20 cellular contexts compared by ENCODE assay signal in the genomic region with DNA sequence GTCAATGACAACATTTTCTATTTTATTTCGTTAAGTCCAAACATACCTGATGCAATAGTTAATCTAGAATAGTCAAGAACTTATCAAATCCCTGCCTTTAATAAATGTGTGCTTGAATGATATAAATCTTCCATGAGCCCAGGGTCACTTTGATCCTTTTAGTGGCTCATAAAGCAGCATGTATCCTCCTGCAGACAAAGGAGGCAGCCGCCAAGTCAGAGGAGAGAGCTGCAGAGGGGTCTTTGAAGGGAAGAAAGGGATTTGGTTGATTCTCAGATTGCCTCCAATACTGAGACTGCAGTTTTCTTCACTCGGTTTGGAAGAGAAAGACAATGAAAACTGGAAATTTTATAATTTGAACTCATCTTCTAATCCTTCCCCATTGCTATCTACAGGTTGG.
A peak's percentile ranks its signal among the peaks of the same experiment; 100 is the strongest.
DNase-seq lines count a peak whose midpoint lies in the region; ATAC-seq and FAIRE-seq lines count a peak whose summit lies in the region.
"Had no signal": no experiment of that assay in that cellular context is flagged by ENCODE, and none has a peak within 500 bp of the region (broad histone marks: within the 10 kb centered on the region; RNA-seq: fewer than 3 reads in every experiment).

No MANE protein-coding gene starts in this region.

- no peak for FAIRE-seq in RCC 7860 (lab: Jason Lieb, UNC)

- DNase-seq in NCI-H748 (lab: John Stamatoyannopoulos, UW; ENCODE audit: unreplicated experiment) (peak; percentile 41), NCI-H748 treated with DMSO at 0.1 percent for 48 hours (lab: John Stamatoyannopoulos, UW) (no peak), NCI-H69 (lab: John Stamatoyannopoulos, UW) (peak; percentile 64), left kidney (ENCODE audit: low read depth, low spot score) (peak; percentile 46), COLO668 (lab: John Stamatoyannopoulos, UW; ENCODE audit: unreplicated experiment) (no peak), RCC 7860 (ENCODE audit: low spot score) (no peak), globus pallidus (ENCODE audit: low spot score) (no peak)
- DNase-seq: COR-L47, GDM1, HCEC 1CT, Karpas-422, NCI-H1048, NCI-H1436, NCI-H2029, NCI-H2171 treated with DMSO at 0.1 percent for 48 hours, PC-3, SIG-M5, T-cell had no signal

- ATAC-seq in GM18909 (IDR thresholded peaks at IDR 0.05; ENCODE audit: poor library complexity, unreplicated experiment): no peak
- ATAC-seq: PC-3, SK-N-SH treated with all-trans-retinoic acid at 6 μM for 48 hours, T-cell had no signal

Comparison
In these comparisons a context has a peak if more than half of its experiments do, and no peak if none do; other contexts are left out.
1. DNase-seq: peak in NCI-H748 (single experiment), NCI-H69 (single experiment) and left kidney (single experiment); none in NCI-H748 treated with DMSO at 0.1 percent for 48 hours (single experiment), COLO668 (single experiment), RCC 7860 (single experiment) and globus pallidus (single experiment).